ENCODE assay signal across 34 cellular contexts in the genomic region with DNA sequence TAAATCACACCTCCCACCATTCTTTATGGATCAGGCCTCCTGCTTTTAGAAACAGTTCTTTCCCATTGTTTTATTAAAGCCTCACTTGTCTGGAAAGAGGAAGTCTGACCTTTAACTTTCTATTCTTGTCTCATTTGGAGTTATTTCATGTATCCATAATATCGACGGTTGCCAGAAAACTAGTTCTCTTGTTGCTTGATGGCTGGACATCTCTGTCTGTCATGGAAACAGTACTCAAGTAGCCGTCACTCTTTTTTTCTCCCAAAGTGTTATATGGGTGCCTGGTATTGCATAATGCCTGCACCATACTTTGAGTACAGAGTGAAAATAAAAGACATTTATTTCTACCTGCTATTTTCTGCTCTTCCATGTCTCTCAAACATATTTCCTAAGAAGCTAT.
"Had no signal": no experiment of that assay in that cellular context is flagged by ENCODE, and none has a peak within 500 bp of the region (broad histone marks: within the 10 kb centered on the region; RNA-seq: fewer than 3 reads in every experiment).

No MANE protein-coding gene starts in this region.

- H3K36me3 Mint-ChIP-seq: activated CD4-positive, alpha-beta memory T cell treated with anti-CD3 and anti-CD28 coated beads for 36 hours; activated CD8-positive, alpha-beta memory T cell treated with anti-CD3 and anti-CD28 coated beads, Interleukin-2, amount 10 ng/mL, durations not matched to agents 7 days and 5 days; brain had no signal

- DNase-seq: activated CD4-positive, alpha-beta memory T cell treated with anti-CD3 and anti-CD28 coated beads for 36 hours; activated CD4-positive, alpha-beta T cell treated with anti-CD3 and anti-CD28 coated beads for 36 hours; activated CD4-positive, alpha-beta T cell treated with anti-CD3 and anti-CD28 coated beads, Interleukin-2, amount 10 ng/mL, durations not matched to agents 24 days and 14 days; activated CD4-positive, CD25-positive, alpha-beta regulatory T cell; activated CD4-positive, CD25-positive, alpha-beta regulatory T cell treated with anti-CD3 and anti-CD28 coated beads, Interleukin-2, amount 50 U/mL, for 72 hours; activated CD8-positive, alpha-beta memory T cell treated with anti-CD3 and anti-CD28 coated beads, Interleukin-2, amount 10 ng/mL, durations not matched to agents 7 days and 5 days; activated CD8-positive, alpha-beta memory T cell treated with anti-CD3 and anti-CD28 coated beads, Interleukin-2, amount 50 U/mL, for 4 hours; activated CD8-positive, alpha-beta T cell treated with anti-CD3 and anti-CD28 coated beads, Interleukin-2, amount 10 ng/mL, durations not matched to agents 7 days and 5 days; activated effector memory CD4-positive, alpha-beta T cell treated with anti-CD3 and anti-CD28 coated beads, Interleukin-2, amount 50 U/mL, for 16 hours; activated naive CD4-positive, alpha-beta T cell treated with anti-CD3 and anti-CD28 coated beads for 36 hours; activated naive CD8-positive, alpha-beta T cell treated with anti-CD3 and anti-CD28 coated beads for 36 hours; activated naive CD8-positive, alpha-beta T cell treated with anti-CD3 and anti-CD28 coated beads, Interleukin-2, amount 50 U/mL, for 24 hours; activated T-cell treated with anti-CD3 and anti-CD28 coated beads, Interleukin-2, amount 50 U/mL, for 1 hour; activated T-cell treated with anti-CD3 and anti-CD28 coated beads, Interleukin-2, amount 50 U/mL, for 48 hours; adrenal gland; amygdala; aorta; central memory CD4-positive, alpha-beta T cell; cerebellar nuclear complex; effector CD8-positive, alpha-beta T cell; foreskin keratinocyte; heart right ventricle; T-helper 2 cell had no signal

- FAIRE-seq: endometrium had no signal

- H3K4me3 ChIP-seq: adrenal gland, breast epithelium, cardiac muscle cell, coronary artery, gastroesophageal sphincter, heart right ventricle had no signal

- H3K27ac ChIP-seq: adrenal gland, breast epithelium, cardiac muscle cell, coronary artery, foreskin keratinocyte, heart right ventricle had no signal

- H3K27me3 Mint-ChIP-seq: activated CD4-positive, alpha-beta memory T cell treated with anti-CD3 and anti-CD28 coated beads for 36 hours; activated CD4-positive, alpha-beta T cell treated with anti-CD3 and anti-CD28 coated beads for 36 hours; activated CD4-positive, alpha-beta T cell treated with anti-CD3 and anti-CD28 coated beads, Interleukin-2, amount 10 ng/mL, durations not matched to agents 24 days and 14 days; activated CD8-positive, alpha-beta memory T cell treated with anti-CD3 and anti-CD28 coated beads, Interleukin-2, amount 10 ng/mL, durations not matched to agents 7 days and 5 days; activated naive CD4-positive, alpha-beta T cell treated with anti-CD3 and anti-CD28 coated beads, Interleukin-2, amount 50 U/mL, for 24 hours; activated naive CD8-positive, alpha-beta T cell treated with anti-CD3 and anti-CD28 coated beads for 36 hours; activated naive CD8-positive, alpha-beta T cell treated with anti-CD3 and anti-CD28 coated beads, Interleukin-2, amount 50 U/mL, for 24 hours; brain had no signal

- ATAC-seq: activated CD4-positive, alpha-beta T cell treated with anti-CD3 and anti-CD28 coated beads for 36 hours; activated CD8-positive, alpha-beta memory T cell treated with anti-CD3 and anti-CD28 coated beads, Interleukin-2, amount 10 ng/mL, durations not matched to agents 7 days and 5 days; activated CD8-positive, alpha-beta T cell treated with anti-CD3 and anti-CD28 coated beads, Interleukin-2, amount 10 ng/mL, durations not matched to agents 7 days and 5 days; activated naive CD8-positive, alpha-beta T cell treated with anti-CD3 and anti-CD28 coated beads, Interleukin-2, amount 50 U/mL, for 24 hours; esophagus mucosa; foreskin keratinocyte; gastroesophageal sphincter; heart right ventricle had no signal

- H3K4me1 ChIP-seq: adrenal gland, breast epithelium, foreskin keratinocyte had no signal

- H3K9me3 Mint-ChIP-seq: activated CD4-positive, alpha-beta memory T cell treated with anti-CD3 and anti-CD28 coated beads for 36 hours; dendritic cell treated with granulocyte-macrophage colony-stimulating factor and Interleukin-4, amounts not matched to agents 40 ng/mL and 50 ng/mL, for 4 days had no signal

- H3K27me3 ChIP-seq: cardiac muscle cell, foreskin keratinocyte, gastroesophageal sphincter, heart right ventricle had no signal

- H3K36me3 ChIP-seq: adrenal gland, breast epithelium, cardiac muscle cell, gastroesophageal sphincter, heart right ventricle had no signal

- H3K4me3 Mint-ChIP-seq: activated CD4-positive, alpha-beta memory T cell treated with anti-CD3 and anti-CD28 coated beads for 36 hours; activated CD4-positive, alpha-beta T cell treated with anti-CD3 and anti-CD28 coated beads for 36 hours; activated CD4-positive, alpha-beta T cell treated with anti-CD3 and anti-CD28 coated beads, Interleukin-2, amount 10 ng/mL, durations not matched to agents 24 days and 14 days; activated CD8-positive, alpha-beta memory T cell treated with anti-CD3 and anti-CD28 coated beads, Interleukin-2, amount 10 ng/mL, durations not matched to agents 7 days and 5 days; activated CD8-positive, alpha-beta T cell treated with anti-CD3 and anti-CD28 coated beads, Interleukin-2, amount 10 ng/mL, durations not matched to agents 7 days and 5 days; activated naive CD4-positive, alpha-beta T cell treated with anti-CD3 and anti-CD28 coated beads for 36 hours; activated naive CD4-positive, alpha-beta T cell treated with anti-CD3 and anti-CD28 coated beads, Interleukin-2, amount 50 U/mL, for 24 hours; activated naive CD8-positive, alpha-beta T cell treated with anti-CD3 and anti-CD28 coated beads for 36 hours; activated naive CD8-positive, alpha-beta T cell treated with anti-CD3 and anti-CD28 coated beads, Interleukin-2, amount 50 U/mL, for 24 hours; activated T-helper 1 cell treated with anti-CD3 and anti-CD28 coated beads, Interleukin-12 subunit alpha, Interleukin-12 subunit beta, Interleukin-2, Interleukin-4 antibody, amounts not matched to agents 30 ng/mL and 10 ng/mL and 1 ng/mL, durations not matched to agents 14 hours and 24 hours and 36 hours; brain; dendritic cell treated with granulocyte-macrophage colony-stimulating factor and Interleukin-4, amounts not matched to agents 40 ng/mL and 50 ng/mL, for 4 days had no signal

- H3K27ac Mint-ChIP-seq: activated CD4-positive, alpha-beta memory T cell treated with anti-CD3 and anti-CD28 coated beads for 36 hours; activated CD4-positive, alpha-beta T cell treated with anti-CD3 and anti-CD28 coated beads for 36 hours; activated CD4-positive, alpha-beta T cell treated with anti-CD3 and anti-CD28 coated beads, Interleukin-2, amount 10 ng/mL, durations not matched to agents 24 days and 14 days; activated CD8-positive, alpha-beta memory T cell treated with anti-CD3 and anti-CD28 coated beads, Interleukin-2, amount 10 ng/mL, durations not matched to agents 7 days and 5 days; activated CD8-positive, alpha-beta T cell treated with anti-CD3 and anti-CD28 coated beads, Interleukin-2, amount 10 ng/mL, durations not matched to agents 7 days and 5 days; activated naive CD4-positive, alpha-beta T cell treated with anti-CD3 and anti-CD28 coated beads for 36 hours; activated naive CD4-positive, alpha-beta T cell treated with anti-CD3 and anti-CD28 coated beads, Interleukin-2, amount 50 U/mL, for 24 hours; activated naive CD8-positive, alpha-beta T cell treated with anti-CD3 and anti-CD28 coated beads for 36 hours; activated naive CD8-positive, alpha-beta T cell treated with anti-CD3 and anti-CD28 coated beads, Interleukin-2, amount 50 U/mL, for 24 hours; activated T-helper 1 cell treated with anti-CD3 and anti-CD28 coated beads, Interleukin-12 subunit alpha, Interleukin-12 subunit beta, Interleukin-2, Interleukin-4 antibody, amounts not matched to agents 30 ng/mL and 10 ng/mL and 1 ng/mL, durations not matched to agents 14 hours and 24 hours and 36 hours; activated T-helper 2 cell treated with anti-CD3 and anti-CD28 coated beads, Interferon-gamma antibody, Interleukin-2, Interleukin-4, amounts not matched to agents 10 μg/mL and 5 μg/mL and 100 μg/mL, durations not matched to agents 14 hours and 24 hours and 36 hours; brain; dendritic cell treated with granulocyte-macrophage colony-stimulating factor and Interleukin-4, amounts not matched to agents 40 ng/mL and 50 ng/mL, for 4 days had no signal

- H3K9me3 ChIP-seq: adrenal gland, breast epithelium, gastroesophageal sphincter, heart right ventricle had no signal

- H3K4me1 Mint-ChIP-seq: activated CD8-positive, alpha-beta memory T cell treated with anti-CD3 and anti-CD28 coated beads, Interleukin-2, amount 10 ng/mL, durations not matched to agents 7 days and 5 days had no signal
